Comparison of ENCODE assay signal across 26 cellular contexts in genomic region chr1:99279525-99279924, GRCh38. TPM values are rescaled to one million over a fixed set of nuclear protein-coding genes. Genes with fewer than 3 reads are reported as not detected.
A peak's percentile ranks its signal among the peaks of the same experiment; 100 is the strongest.
DNase-seq lines count a peak whose midpoint lies in the region; ATAC-seq and TF ChIP-seq lines count a peak whose summit lies in the region.
"Had no signal": no experiment of that assay in that cellular context is flagged by ENCODE, and none has a peak within 500 bp of the region (broad histone marks: within the 10 kb centered on the region; RNA-seq: fewer than 3 reads in every experiment).

No MANE protein-coding gene starts in this region.

- H3K4ac ChIP-seq in mesendoderm (ENCODE audit: low read depth, low read length) = no peak overlapping the region

- no peak overlapping the region for H3K4me2 ChIP-seq in mesendoderm (ENCODE audit: low read length)
- H3K4me2 ChIP-seq: BLaER1 treated with 17β-estradiol and CSF1 and Interleukin-3, amounts not matched to agents 10 nM and 100 nM had no signal

- H4K5ac ChIP-seq in mesendoderm (ENCODE audit: low read length) = no peak overlapping the region

- intact Hi-C loops in left cardiac atrium (cut with DNase I) = no loop called here

- H2BK120ac ChIP-seq in mesendoderm (ENCODE audit: low read depth, low read length) = no peak overlapping the region

- no peak overlapping the region for H2BK15ac ChIP-seq in mesendoderm (replicated peaks; ENCODE audit: low read depth)

- in situ Hi-C loops in brain microvascular endothelial cell (cut with HindIII; ENCODE audit: low pct_ligation_motif_present, low sequenced_read_pairs) = no loop called here

- no peak overlapping the region for H3K9ac ChIP-seq in mesendoderm (ENCODE audit: low read length)
- H3K9ac ChIP-seq: BLaER1 treated with 17β-estradiol and CSF1 and Interleukin-3, amounts not matched to agents 10 nM and 100 nM; parathyroid adenoma had no signal

- H3K56ac ChIP-seq in mesendoderm (ENCODE audit: low read length) = no peak overlapping the region

- DNase-seq in DMS 273 treated with DMSO at 0.1 percent for 48 hours (lab: John Stamatoyannopoulos, UW) (peak; percentile 59), NCI-H2171 (lab: John Stamatoyannopoulos, UW) (peak; percentile 65), WERI-Rb-1 (peak; percentile 74), mesendoderm (peak; percentile 86), brain microvascular endothelial cell (no peak), cortex of kidney (lab: John Stamatoyannopoulos, UW) (no peak), DMS53 (lab: John Stamatoyannopoulos, UW) (no peak), left cardiac atrium (no peak)
- DNase-seq: activated CD8-positive, alpha-beta T cell treated with anti-CD3 and anti-CD28 coated beads for 36 hours; activated effector memory CD4-positive, alpha-beta T cell treated with Interleukin-2 at 50 U/mL for 16 hours; activated naive CD8-positive, alpha-beta T cell treated with anti-CD3 and anti-CD28 coated beads, Interleukin-2, amount 10 ng/mL, durations not matched to agents 7 days and 5 days; activated T-cell treated with anti-CD3 and anti-CD28 coated beads for 4 hours; cerebellar nuclear complex; heart right ventricle; left lung; midbrain; NCI-H774; OCI-M1; Right ventricle myocardium superior; tibial artery had no signal

- no peak overlapping the region for H3K4me3 ChIP-seq in WERI-Rb-1 (ENCODE audit: low read depth, low read length)
- H3K4me3 ChIP-seq in mesendoderm (ENCODE audit: low read length) = no peak overlapping the region
- no peak overlapping the region for H3K4me3 ChIP-seq in brain microvascular endothelial cell (ENCODE audit: low read depth, low read length)
- H3K4me3 ChIP-seq: BLaER1 treated with 17β-estradiol and CSF1 and Interleukin-3, amounts not matched to agents 10 nM and 100 nM; heart right ventricle; left lung; tibial artery had no signal

- no peaks in the 10 kb centered on the region for H3K79me1 ChIP-seq in mesendoderm (ENCODE audit: low read length)

- H3K18ac ChIP-seq in mesendoderm (ENCODE audit: low read length) = no peak overlapping the region

- no peak for ATAC-seq in left cardiac atrium
- ATAC-seq: activated CD8-positive, alpha-beta T cell treated with anti-CD3 and anti-CD28 coated beads for 36 hours; heart right ventricle; left lung; natural killer cell treated with Interleukin-12 subunit alpha and Interleukin-12 subunit beta and Interleukin-15 and Interleukin-18, amount 100 ng/mL, for 72 hours had no signal

- H3K27ac ChIP-seq in WERI-Rb-1 (peak overlapping the region; percentile 32; the same call in 1 of the 2 replicates), mesendoderm (ENCODE audit: low read depth, low read length) (no peak overlapping the region), brain microvascular endothelial cell (no peak overlapping the region)
- H3K27ac ChIP-seq: BLaER1 treated with 17β-estradiol and CSF1 and Interleukin-3, amounts not matched to agents 10 nM and 100 nM; epithelial cell of prostate; heart right ventricle; left lung; parathyroid adenoma; tibial artery had no signal

- no peak overlapping the region for H2BK5ac ChIP-seq in mesendoderm (ENCODE audit: low read length)

- no peaks in the 10 kb centered on the region for H3K9me3 ChIP-seq in WERI-Rb-1 (ENCODE audit: severe bottlenecking)
- H3K9me3 ChIP-seq: left lung, tibial artery had no signal

- TF ChIP-seq CTCF in WERI-Rb-1 (IDR thresholded peaks at IDR 0.05; ENCODE audit: low read depth, low read length) = no peak
- TF ChIP-seq CTCF in brain microvascular endothelial cell (IDR thresholded peaks at IDR 0.05; ENCODE audit: low read depth, low read length, missing control alignments) = no peak

- H3K36me3 ChIP-seq in WERI-Rb-1 (no peaks in the 10 kb centered on the region), mesendoderm (ENCODE audit: control insufficient read depth, insufficient read depth, low read length) (no peaks in the 10 kb centered on the region), brain microvascular endothelial cell (replicated peaks) (no peaks in the 10 kb centered on the region)
- H3K36me3 ChIP-seq: BLaER1 treated with 17β-estradiol and CSF1 and Interleukin-3, amounts not matched to agents 10 nM and 100 nM; heart right ventricle; left lung; tibial artery had no signal

- H4K8ac ChIP-seq in mesendoderm (ENCODE audit: low read depth, low read length) = no peak overlapping the region

- H3K79me2 ChIP-seq in mesendoderm (ENCODE audit: control insufficient read depth, insufficient read depth, low read length) = no peaks in the 10 kb centered on the region
- H3K79me2 ChIP-seq: parathyroid adenoma had no signal

- WGBS in mesendoderm (ENCODE audit: extremely low coverage, insufficient coverage, low lambda C conversion rate) = no CpG with 5 or more reads among the region's 4 CpGs

- H3K27me3 ChIP-seq in WERI-Rb-1 (ENCODE audit: insufficient read depth, low read depth, severe bottlenecking) = no peaks in the 10 kb centered on the region
- no peaks in the 10 kb centered on the region for H3K27me3 ChIP-seq in mesendoderm (ENCODE audit: insufficient read depth, low read length, poor library complexity)
- no peaks in the 10 kb centered on the region for H3K27me3 ChIP-seq in brain microvascular endothelial cell (replicated peaks)
- H3K27me3 ChIP-seq: BLaER1 treated with 17β-estradiol and CSF1 and Interleukin-3, amounts not matched to agents 10 nM and 100 nM; heart right ventricle; left lung; tibial artery had no signal

- no peak overlapping the region for H3K23ac ChIP-seq in mesendoderm (ENCODE audit: low read length)

- no peak overlapping the region for H2AK5ac ChIP-seq in mesendoderm (ENCODE audit: low read length)

- no peaks in the 10 kb centered on the region for H3K4me1 ChIP-seq in mesendoderm (ENCODE audit: control insufficient read depth, low read depth, low read length)
- H3K4me1 ChIP-seq: BLaER1 treated with 17β-estradiol and CSF1 and Interleukin-3, amounts not matched to agents 10 nM and 100 nM; left lung; parathyroid adenoma; tibial artery had no signal

RNA-seq across cellular contexts. Expression of gene PLPPR4, which starts 15.2 kb away (rescaled TPM):
- 3.2 TPM for polyA plus RNA-seq in mesendoderm (2013, experiment 1 of 2)
- 3.7 TPM for polyA plus RNA-seq in mesendoderm (2013, experiment 2 of 2)
- total RNA-seq in left cardiac atrium = 1 to 10 TPM; 1.5 to 1.9 TPM
- total RNA-seq: activated CD8-positive, alpha-beta T cell treated with anti-CD3 and anti-CD28 coated beads for 36 hours; activated naive CD8-positive, alpha-beta T cell treated with anti-CD3 and anti-CD28 coated beads, Interleukin-2, amount 10 ng/mL, durations not matched to agents 7 days and 5 days; MCF 10A; natural killer cell treated with Interleukin-12 subunit alpha and Interleukin-12 subunit beta and Interleukin-15 and Interleukin-18, amount 100 ng/mL, for 72 hours had no signal
- polyA plus RNA-seq: IgD-negative memory B cell had no signal

Comparison
In these comparisons a context has a peak if more than half of its experiments do, and no peak if none do; other contexts are left out.
1. DNase-seq: peak in DMS 273 treated with DMSO at 0.1 percent for 48 hours (single experiment), NCI-H2171 (single experiment), WERI-Rb-1 (single experiment) and mesendoderm (single experiment); none in brain microvascular endothelial cell (single experiment), cortex of kidney (single experiment), DMS53 (single experiment) and left cardiac atrium (single experiment).